ENCODE assay signal across 7 cellular contexts in the genomic region with DNA sequence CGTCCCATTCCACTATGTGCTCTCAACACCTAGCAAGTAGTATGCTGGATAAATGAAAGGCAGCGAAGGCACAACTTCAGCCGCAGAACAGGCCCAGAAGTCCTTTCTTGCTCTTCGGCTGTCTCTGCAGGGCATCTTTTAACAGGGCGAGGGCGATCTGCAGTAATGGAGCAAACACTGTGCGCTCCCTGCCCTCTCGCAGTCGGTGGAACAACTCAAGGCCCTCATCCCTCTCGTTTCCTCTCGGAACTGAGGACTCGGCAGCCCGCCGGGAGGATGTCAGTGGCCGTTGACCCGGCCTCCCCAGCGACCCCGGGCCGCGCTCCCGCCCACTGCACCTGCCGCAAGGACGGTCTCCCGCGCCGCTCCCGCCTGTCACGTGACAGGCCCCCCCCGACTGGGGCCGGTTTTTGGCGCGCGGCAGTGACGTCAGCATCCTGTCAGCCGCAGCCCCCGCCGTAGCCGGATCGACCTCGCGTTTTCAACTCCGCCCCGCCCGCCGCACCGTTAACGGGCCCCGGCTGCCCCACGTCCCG. TPM values are rescaled to one million over a fixed set of nuclear protein-coding genes. Genes with fewer than 3 reads are reported as not detected.
DNase-seq lines count a peak whose midpoint lies in the region; ATAC-seq lines count a peak whose summit lies in the region.

No MANE protein-coding gene starts in this region.

- no peaks in the 10 kb centered on the region for H3K27me3 Mint-ChIP-seq in activated CD8-positive, alpha-beta T cell treated with anti-CD3 and anti-CD28 coated beads, Interleukin-2, amount 10 ng/mL, durations not matched to agents 7 days and 5 days (ENCODE audit: low read depth)

- H3K4me1 Mint-ChIP-seq in activated CD8-positive, alpha-beta T cell treated with anti-CD3 and anti-CD28 coated beads, Interleukin-2, amount 10 ng/mL, durations not matched to agents 7 days and 5 days (ENCODE audit: low read depth) = peaks cover 48% of the 10 kb centered on the region

- peaks cover 14% of the 10 kb centered on the region for H3K4me1 ChIP-seq in ectodermal cell (ENCODE audit: control insufficient read depth, insufficient read depth, low read length)

- peak; percentile 29 for ATAC-seq in GM18502 (IDR thresholded peaks at IDR 0.05; ENCODE audit: poor library complexity, unreplicated experiment)
- peak; percentile 27 for ATAC-seq in HG03432 (IDR thresholded peaks at IDR 0.05; ENCODE audit: unreplicated experiment)
- ATAC-seq in activated CD8-positive, alpha-beta T cell treated with anti-CD3 and anti-CD28 coated beads, Interleukin-2, amount 10 ng/mL, durations not matched to agents 7 days and 5 days = peak; percentile 7

- WGBS in ectodermal cell, 2 experiments = 0% methylated on average over 50 of the region's 50 CpGs

- no peaks in the 10 kb centered on the region for H3K9me3 Mint-ChIP-seq in activated CD8-positive, alpha-beta T cell treated with anti-CD3 and anti-CD28 coated beads, Interleukin-2, amount 10 ng/mL, durations not matched to agents 7 days and 5 days (ENCODE audit: insufficient read depth)

- no peaks in the 10 kb centered on the region for H3K9me3 ChIP-seq in ectodermal cell (ENCODE audit: control insufficient read depth, low read length)

- DNase-seq in NCI-H82 treated with DMSO at 0.1 percent for 48 hours (lab: John Stamatoyannopoulos, UW; ENCODE audit: unreplicated experiment) (peak; percentile 36), lung microvascular endothelial cell (ENCODE audit: low read depth in 2 of 2) (peak; percentile 85 to 93)
- DNase-seq in activated CD8-positive, alpha-beta T cell treated with anti-CD3 and anti-CD28 coated beads, Interleukin-2, amount 10 ng/mL, durations not matched to agents 7 days and 5 days = peak; percentile 93
- DNase-seq in stimulated activated CD4-positive, alpha-beta T cell treated with anti-CD3 and anti-CD28 coated beads, TNF-alpha, amount 100 ng/mL, for 24 hours (ENCODE audit: low read depth in 3 of 3) = peak; percentile 87 to 90 (median 89)

- peak overlapping the region; percentile 63 for H3K27ac ChIP-seq in ectodermal cell (ENCODE audit: insufficient read depth, low read depth, low read length, poor library complexity, severe bottlenecking)

- peak overlapping the region; percentile 64 for H3K4me3 ChIP-seq in ectodermal cell (ENCODE audit: insufficient read depth, low read depth, low read length)

- no peaks in the 10 kb centered on the region for H3K36me3 ChIP-seq in ectodermal cell (ENCODE audit: control insufficient read depth, insufficient read depth, low read length)

- H3K27ac Mint-ChIP-seq in activated CD8-positive, alpha-beta T cell treated with anti-CD3 and anti-CD28 coated beads, Interleukin-2, amount 10 ng/mL, durations not matched to agents 7 days and 5 days = peak overlapping the region; percentile 95

- H3K4me3 Mint-ChIP-seq in activated CD8-positive, alpha-beta T cell treated with anti-CD3 and anti-CD28 coated beads, Interleukin-2, amount 10 ng/mL, durations not matched to agents 7 days and 5 days = peak overlapping the region; percentile 95

- H3K27me3 ChIP-seq in ectodermal cell (ENCODE audit: control insufficient read depth, insufficient read depth, low read length, poor library complexity, severe bottlenecking) = no peaks in the 10 kb centered on the region

- CTCF ChIA-PET in activated CD8-positive, alpha-beta T cell treated with anti-CD3 and anti-CD28 coated beads, Interleukin-2, amount 10 ng/mL, durations not matched to agents 7 days and 5 days (lab: Charles Lee) = interaction anchor here (0.8 to 0.9 kb wide), 3 partner anchors 16 to 25 kb away, joined by 3 to 4 read pairs (median 3); no protein-coding TSS in a partner anchor

- peaks cover 19% of the 10 kb centered on the region for H3K36me3 Mint-ChIP-seq in activated CD8-positive, alpha-beta T cell treated with anti-CD3 and anti-CD28 coated beads, Interleukin-2, amount 10 ng/mL, durations not matched to agents 7 days and 5 days (ENCODE audit: low read depth)

- POLR2A ChIA-PET in activated CD8-positive, alpha-beta T cell treated with anti-CD3 and anti-CD28 coated beads, Interleukin-2, amount 10 ng/mL, durations not matched to agents 7 days and 5 days (lab: Charles Lee) = interaction anchor here (0.6 to 1.5 kb wide), 8 partner anchors 15 to 238 kb away, joined by 3 to 10 read pairs (median 3); a partner anchor contains a TSS

RNA-seq across cellular contexts. Expression of a gene that starts 1.1 kb away (rescaled TPM):
- 10 to 100 TPM; 37.1 to 38.4 TPM for total RNA-seq in activated CD8-positive, alpha-beta T cell treated with anti-CD3 and anti-CD28 coated beads, Interleukin-2, amount 10 ng/mL, durations not matched to agents 7 days and 5 days
- polyA plus RNA-seq in ectodermal cell (2013, experiment 1 of 4) = 13.0 TPM
- polyA plus RNA-seq in ectodermal cell (2013, experiment 2 of 4) = 14.3 TPM
- 12.0 TPM for polyA plus RNA-seq in ectodermal cell (2013, experiment 3 of 4)
- 11.4 TPM for polyA plus RNA-seq in ectodermal cell (2013, experiment 4 of 4)
- total RNA-seq in lung microvascular endothelial cell = 2.4 and 3.5 TPM in 2 replicates

RNA-seq across cellular contexts. Expression of a gene that starts 32.9 kb away (rescaled TPM):
- 1 to 10 TPM; 4.1 to 5.0 TPM for total RNA-seq in activated CD8-positive, alpha-beta T cell treated with anti-CD3 and anti-CD28 coated beads, Interleukin-2, amount 10 ng/mL, durations not matched to agents 7 days and 5 days
- polyA plus RNA-seq in ectodermal cell (2013, experiment 1 of 4) = 17.2 TPM
- polyA plus RNA-seq in ectodermal cell (2013, experiment 2 of 4) = 13.9 TPM
- 13.9 TPM for polyA plus RNA-seq in ectodermal cell (2013, experiment 3 of 4)
- polyA plus RNA-seq in ectodermal cell (2013, experiment 4 of 4) = 16.0 TPM
- total RNA-seq in lung microvascular endothelial cell = 5.7 and 6.9 TPM in 2 replicates

RNA-seq across cellular contexts. Expression of a gene that starts 33.6 kb away (rescaled TPM):
- 1 to 10 TPM; 4.2 to 4.3 TPM for total RNA-seq in activated CD8-positive, alpha-beta T cell treated with anti-CD3 and anti-CD28 coated beads, Interleukin-2, amount 10 ng/mL, durations not matched to agents 7 days and 5 days
- polyA plus RNA-seq in ectodermal cell (2013, experiment 1 of 4) = 20.7 TPM
- 18.4 TPM for polyA plus RNA-seq in ectodermal cell (2013, experiment 2 of 4)
- 16.3 TPM for polyA plus RNA-seq in ectodermal cell (2013, experiment 3 of 4)
- polyA plus RNA-seq in ectodermal cell (2013, experiment 4 of 4) = 18.5 TPM
- total RNA-seq in lung microvascular endothelial cell = 20.0 and 24.4 TPM in 2 replicates

Comparison
In these comparisons a context has a peak if more than half of its experiments do, and no peak if none do; other contexts are left out.
1. Peak in every context shown above with its lines: DNase-seq, ATAC-seq, H3K4me3 ChIP-seq and H3K27ac ChIP-seq.
2. DNase-seq: peak in every context shown above with its lines; median percentile 93 in activated CD8-positive, alpha-beta T cell treated with anti-CD3 and anti-CD28 coated beads, Interleukin-2, amount 10 ng/mL, durations not matched to agents 7 days and 5 days; 89 in lung microvascular endothelial cell; 89 in stimulated activated CD4-positive, alpha-beta T cell treated with anti-CD3 and anti-CD28 coated beads, TNF-alpha, amount 100 ng/mL, for 24 hours; 36 in NCI-H82 treated with DMSO at 0.1 percent for 48 hours.